In genomic region chr5:40217509-40217908, GRCh38 we compare ENCODE assay signal across 15 cellular contexts.
A peak's percentile ranks its signal among the peaks of the same experiment; 100 is the strongest.
DNase-seq lines count a peak whose midpoint lies in the region; ATAC-seq and TF ChIP-seq lines count a peak whose summit lies in the region.
"Had no signal": no experiment of that assay in that cellular context is flagged by ENCODE, and none has a peak within 500 bp of the region (broad histone marks: within the 10 kb centered on the region; RNA-seq: fewer than 3 reads in every experiment).

No MANE protein-coding gene starts in this region.

- H2BK5ac ChIP-seq in neuronal stem cell (ENCODE audit: low read length) = no peak overlapping the region

- no peak overlapping the region for H4K91ac ChIP-seq in neuronal stem cell (ENCODE audit: low read depth, low read length, poor library complexity)

- H3K14ac ChIP-seq in neuronal stem cell (ENCODE audit: low read length) = no peak overlapping the region

- no peak overlapping the region for H4K8ac ChIP-seq in neuronal stem cell (ENCODE audit: low read depth, low read length)

- H3K23ac ChIP-seq in neuronal stem cell (ENCODE audit: low read depth, low read length, poor library complexity) = no peak overlapping the region

- H2AK5ac ChIP-seq in neuronal stem cell (ENCODE audit: low read depth, low read length) = no peak overlapping the region

- CTCF ChIA-PET in PC-3 (lab: Charles Lee) = no interaction called here
- CTCF ChIA-PET in GM10248 (lab: Yijun Ruan, JAX) = no interaction called here

- ATAC-seq in activated T-cell treated with anti-CD3 and anti-CD28 coated beads, Interleukin-2, amount 50 U/mL, for 4 hours = peak; percentile 30 to 41
- ATAC-seq in PC-3 = peak; percentile 82
- ATAC-seq: CD8-positive, alpha-beta T cell; GM12878 had no signal

- H3K4me3 ChIP-seq in PC-3 (ENCODE audit: low read length) (no peak overlapping the region), neuronal stem cell (ENCODE audit: low read length in 2 of 2) (no peak overlapping the region)
- H3K4me3 ChIP-seq: BLaER1 treated with 17β-estradiol and CSF1 and Interleukin-3, amounts not matched to agents 10 nM and 100 nM; GM12878; GM23248 had no signal

- peak overlapping the region; percentile 48 for H3K27ac ChIP-seq in PC-3 (ENCODE audit: low read length)
- H3K27ac ChIP-seq in neuronal stem cell (replicated peaks; ENCODE audit: low read length) = no peak overlapping the region
- H3K27ac ChIP-seq: BLaER1 treated with 17β-estradiol and CSF1 and Interleukin-3, amounts not matched to agents 10 nM and 100 nM; GM23248 had no signal

- H3K36me3 Mint-ChIP-seq in activated T-cell treated with anti-CD3 and anti-CD28 coated beads, Interleukin-2, amount 50 U/mL, for 4 hours (ENCODE audit: insufficient read depth) = no peaks in the 10 kb centered on the region
- peaks cover 0 to 9% (median 0%) of the 10 kb centered on the region in 3 donors for H3K36me3 Mint-ChIP-seq in immature natural killer cell
- H3K36me3 Mint-ChIP-seq: CD8-positive, alpha-beta T cell had no signal

- intact Hi-C loops in PC-3 (cut with micrococcal nuclease) = no loop called here

- no peaks in the 10 kb centered on the region for H3F3A ChIP-seq in PC-3 (ENCODE audit: low read length, unreplicated experiment)

- H3K9ac ChIP-seq in PC-3 (ENCODE audit: low read length) (no peak overlapping the region; the same call in 1 of the 2 replicates), neuronal stem cell (ENCODE audit: low read depth, low read length, poor library complexity) (no peak overlapping the region)
- H3K9ac ChIP-seq: BLaER1 treated with 17β-estradiol and CSF1 and Interleukin-3, amounts not matched to agents 10 nM and 100 nM; GM23248 had no signal

- POLR2A ChIA-PET in PC-3 (lab: Charles Lee; ENCODE audit: unreplicated experiment) = no interaction called here
- POLR2A ChIA-PET in GM10248 (lab: Yijun Ruan, JAX) = no interaction called here

- H4K20me1 ChIP-seq in PC-3 (ENCODE audit: low read length) = no peaks in the 10 kb centered on the region
- H4K20me1 ChIP-seq: BLaER1 treated with 17β-estradiol and CSF1 and Interleukin-3, amounts not matched to agents 10 nM and 100 nM had no signal

- H3K9me3 ChIP-seq in PC-3 (ENCODE audit: low read length) (no peaks in the 10 kb centered on the region), neuronal stem cell (replicated peaks in 1 of 2; ENCODE audit: control insufficient read depth in 2 of 2, insufficient read depth in 1 of 2, low read depth in 1 of 2, low read length in 2 of 2) (no peaks in the 10 kb centered on the region)
- H3K9me3 ChIP-seq: BLaER1 treated with 17β-estradiol and CSF1 and Interleukin-3, amounts not matched to agents 10 nM and 100 nM had no signal

- H2AFZ ChIP-seq in PC-3 (ENCODE audit: low read length) = peak overlapping the region; percentile 29; the same call in 1 of the 2 replicates
- no peak overlapping the region for H2AFZ ChIP-seq in neuronal stem cell (ENCODE audit: low read length)
- H2AFZ ChIP-seq: GM23248 had no signal

- no peaks in the 10 kb centered on the region for H3K79me1 ChIP-seq in neuronal stem cell (ENCODE audit: low read depth, low read length)

- H3K27me3 ChIP-seq in PC-3 (ENCODE audit: low read length) (no peaks in the 10 kb centered on the region), neuronal stem cell (ENCODE audit: control insufficient read depth in 3 of 3, insufficient read depth in 3 of 3, low read depth in 1 of 3, low read length in 3 of 3) (no peaks in the 10 kb centered on the region)
- H3K27me3 ChIP-seq: BLaER1 treated with 17β-estradiol and CSF1 and Interleukin-3, amounts not matched to agents 10 nM and 100 nM had no signal

- no CpG with 5 or more reads among the region's 4 CpGs for WGBS in neuronal stem cell (ENCODE audit: extremely low coverage in 2 of 2, insufficient read length in 2 of 2, insufficient replicate concordance in 1 of 2), 2 donors

- H2BK120ac ChIP-seq in neuronal stem cell (ENCODE audit: low read depth, low read length) = no peak overlapping the region

- no peaks in the 10 kb centered on the region for H3K27me3 Mint-ChIP-seq in activated T-cell treated with anti-CD3 and anti-CD28 coated beads, Interleukin-2, amount 50 U/mL, for 4 hours (ENCODE audit: low read depth)
- H3K27me3 Mint-ChIP-seq in immature natural killer cell (ENCODE audit: low read depth in 3 of 3) = peaks cover 0 to 1% (median 0%) of the 10 kb centered on the region in 3 donors

- H3K4me1 Mint-ChIP-seq in activated T-cell treated with anti-CD3 and anti-CD28 coated beads, Interleukin-2, amount 50 U/mL, for 4 hours (ENCODE audit: low read depth) = peaks cover 25% of the 10 kb centered on the region
- H3K4me1 Mint-ChIP-seq in immature natural killer cell = peaks cover 23 to 43% of the 10 kb centered on the region in 2 donors

- H3K27ac Mint-ChIP-seq in immature natural killer cell = no peak overlapping the region
- H3K27ac Mint-ChIP-seq: B cell; CD8-positive, alpha-beta T cell had no signal

- no peak overlapping the region for H3K18ac ChIP-seq in neuronal stem cell (ENCODE audit: low read length)

- no peak overlapping the region for H3K4me2 ChIP-seq in PC-3 (ENCODE audit: low read length)
- no peak overlapping the region for H3K4me2 ChIP-seq in neuronal stem cell (ENCODE audit: insufficient read depth, low read length, poor library complexity, severe bottlenecking)
- H3K4me2 ChIP-seq: BLaER1 treated with 17β-estradiol and CSF1 and Interleukin-3, amounts not matched to agents 10 nM and 100 nM had no signal

- H3K4me3 Mint-ChIP-seq in activated T-cell treated with anti-CD3 and anti-CD28 coated beads, Interleukin-2, amount 50 U/mL, for 4 hours = no peak overlapping the region
- peak overlapping the region in 2 of 5 donors; percentile 3 to 46 for H3K4me3 Mint-ChIP-seq in immature natural killer cell
- H3K4me3 Mint-ChIP-seq: B cell; CD8-positive, alpha-beta T cell had no signal

- no peak overlapping the region for H2BK12ac ChIP-seq in neuronal stem cell (ENCODE audit: low read length)

- H3K36me3 ChIP-seq in PC-3 (ENCODE audit: low read depth, low read length) (no peaks in the 10 kb centered on the region), neuronal stem cell (replicated peaks in 1 of 2; ENCODE audit: control insufficient read depth in 2 of 2, insufficient read depth in 2 of 2, low read length in 2 of 2) (no peaks in the 10 kb centered on the region)
- H3K36me3 ChIP-seq: BLaER1 treated with 17β-estradiol and CSF1 and Interleukin-3, amounts not matched to agents 10 nM and 100 nM had no signal

- H3K4ac ChIP-seq in neuronal stem cell (ENCODE audit: low read length) = no peak overlapping the region

- TF ChIP-seq CTCF in PC-3 (conservative IDR thresholded peaks at IDR 0.05; ENCODE audit: low read depth, low read length) = no peak
- TF ChIP-seq CTCF in GM10248 (IDR thresholded peaks at IDR 0.05; ENCODE audit: control extremely low read depth, extremely low read depth, low read depth, missing control alignments) = no peak

- DNase-seq in activated T-cell treated with anti-CD3 and anti-CD28 coated beads, Interleukin-2, amount 50 U/mL, for 4 hours = no peak
- no peak for DNase-seq in activated T-cell treated with anti-CD3 and anti-CD28 coated beads, Interleukin-2, amount 50 U/mL, for 1 hour
- peak; percentile 63 for DNase-seq in PC-3
- peak; percentile 1 to 15 (median 12) for DNase-seq in immature natural killer cell
- DNase-seq in neuronal stem cell (ENCODE audit: low spot score) = no peak
- no peak for DNase-seq in GM10248 (ENCODE audit: extremely low spot score)
- DNase-seq: Calu3; CD8-positive, alpha-beta T cell; DMS79 treated with DMSO at 0.1 percent for 48 hours; GF-D8; GM23248; HCEC 1CT had no signal

- no peak overlapping the region for H2BK15ac ChIP-seq in neuronal stem cell (ENCODE audit: low read length)

- H3K79me2 ChIP-seq in PC-3 (ENCODE audit: low read length) = no peaks in the 10 kb centered on the region

- no peaks in the 10 kb centered on the region for H3K9me2 ChIP-seq in PC-3 (replicated peaks; ENCODE audit: low read length)

- H3K9me3 Mint-ChIP-seq in activated T-cell treated with anti-CD3 and anti-CD28 coated beads, Interleukin-2, amount 50 U/mL, for 4 hours = peaks cover 5% of the 10 kb centered on the region
- peaks cover 0 to 2% (median 0%) of the 10 kb centered on the region in 6 donors for H3K9me3 Mint-ChIP-seq in immature natural killer cell

- BruUV-seq in PC-3 (replicated peaks; lab: Mats Ljungman, UMichigan) = no TSS peak

- H3K4me1 ChIP-seq in PC-3 (ENCODE audit: insufficient read depth, low read length) = peaks cover 19% of the 10 kb centered on the region
- H3K4me1 ChIP-seq in neuronal stem cell (ENCODE audit: control insufficient read depth in 2 of 2, insufficient read depth in 1 of 2, low read depth in 1 of 2, low read length in 2 of 2) = peaks cover 0 to 3% of the 10 kb centered on the region in 2 donors
- H3K4me1 ChIP-seq: BLaER1 treated with 17β-estradiol and CSF1 and Interleukin-3, amounts not matched to agents 10 nM and 100 nM had no signal

Comparison
In these comparisons a context has a peak if more than half of its experiments do, and no peak if none do; other contexts are left out.
1. DNase-seq: peak in PC-3 (single experiment) and immature natural killer cell (3 of 3); none in activated T-cell treated with anti-CD3 and anti-CD28 coated beads, Interleukin-2, amount 50 U/mL, for 4 hours (single experiment), activated T-cell treated with anti-CD3 and anti-CD28 coated beads, Interleukin-2, amount 50 U/mL, for 1 hour (single experiment), neuronal stem cell (single experiment) and GM10248 (single experiment).